ENCODE assay signal across 25 cellular contexts in the genomic region with DNA sequence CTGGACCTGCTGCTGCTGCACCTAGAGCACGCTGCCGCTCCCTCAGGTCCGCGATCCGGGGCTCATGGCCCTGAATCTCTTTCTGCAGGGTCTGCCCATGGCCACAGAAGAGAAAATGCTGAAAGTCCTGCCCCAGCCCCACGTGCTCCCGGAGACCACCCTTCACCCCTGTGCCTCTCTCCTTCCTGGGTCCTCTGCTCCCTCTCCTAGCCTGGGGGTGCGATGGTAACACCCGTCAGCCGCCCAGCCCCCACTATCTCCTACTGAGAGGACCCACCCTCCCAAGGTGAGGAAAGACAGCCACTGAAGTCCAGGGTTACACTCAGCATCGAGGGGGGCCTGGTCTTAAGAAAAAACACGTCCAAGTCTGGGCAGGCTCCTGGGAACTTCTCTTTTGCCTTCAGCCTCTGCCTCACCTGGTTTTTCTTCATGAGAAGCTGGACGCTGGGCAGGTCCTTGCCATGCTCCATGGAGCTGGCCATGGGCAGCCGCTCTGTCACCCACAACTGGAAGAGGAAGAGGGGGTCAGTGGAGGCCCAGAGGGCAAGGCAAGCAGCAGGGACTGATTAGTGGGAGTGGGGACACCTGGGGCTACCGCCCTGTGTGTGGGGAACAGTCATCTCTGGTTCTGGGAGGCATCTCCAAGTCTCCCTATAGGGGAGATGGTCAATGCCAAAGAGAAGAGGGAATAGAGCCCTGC.
"Had no signal": no experiment of that assay in that cellular context is flagged by ENCODE, and none has a peak within 500 bp of the region (broad histone marks: within the 10 kb centered on the region; RNA-seq: fewer than 3 reads in every experiment).

No MANE protein-coding gene starts in this region.

- H3K4me3 ChIP-seq: gastroesophageal sphincter, heart right ventricle, left lung, lower lobe of right lung, mucosa of descending colon, pancreas, psoas muscle, sigmoid colon, suprapubic skin, tibial nerve had no signal

- H3K27me3 ChIP-seq: gastroesophageal sphincter, heart right ventricle, left lung, pancreas, sigmoid colon, suprapubic skin, tibial nerve had no signal

- FAIRE-seq: endothelial cell of umbilical vein, pancreas, small intestine, TTC549 had no signal

- H3K27ac ChIP-seq: gastroesophageal sphincter, heart right ventricle, left lung, lower lobe of right lung, pancreas, psoas muscle, sigmoid colon, suprapubic skin, tibial nerve, WERI-Rb-1 had no signal

- H3K4me1 ChIP-seq: lower lobe of right lung, pancreas, psoas muscle, sigmoid colon, tibial nerve had no signal

- H3K36me3 ChIP-seq: gastroesophageal sphincter, heart right ventricle, left lung, lower lobe of right lung, sigmoid colon had no signal

- H3K9me3 ChIP-seq: gastroesophageal sphincter, heart right ventricle, left lung, lower lobe of right lung, mucosa of descending colon, pancreas, psoas muscle, sigmoid colon, suprapubic skin, tibial nerve had no signal

- DNase-seq: activated CD4-positive, alpha-beta T cell treated with anti-CD3 and anti-CD28 coated beads for 48 hours; activated CD4-positive, alpha-beta T cell treated with anti-CD3 and anti-CD28 coated beads, Interleukin-2, amount 50 U/mL, for 48 hours; activated CD8-positive, alpha-beta memory T cell treated with anti-CD3 and anti-CD28 coated beads for 24 hours; activated effector memory CD4-positive, alpha-beta T cell treated with anti-CD3 and anti-CD28 coated beads, Interleukin-2, amount 50 U/mL, for 16 hours; activated naive CD4-positive, alpha-beta T cell treated with anti-CD3 and anti-CD28 coated beads, Interleukin-2, amount 10 ng/mL, durations not matched to agents 7 days and 5 days; activated naive CD8-positive, alpha-beta T cell treated with anti-CD3 and anti-CD28 coated beads, Interleukin-2, amount 10 ng/mL, durations not matched to agents 7 days and 5 days; amniotic stem cell; heart right ventricle; left lung; lower lobe of right lung; psoas muscle; sigmoid colon; small intestine; stimulated activated CD4-positive, alpha-beta T cell treated with anti-CD3 and anti-CD28 coated beads, Interleukin-1b, Interleukin-23, amount 100 ng/mL, for 48 hours; stimulated activated CD4-positive, alpha-beta T cell treated with anti-CD3 and anti-CD28 coated beads, Interleukin-4, amount 100 ng/mL, for 4 hours; stimulated activated CD8-positive, alpha-beta memory T cell treated with anti-CD3 and anti-CD28 coated beads, Interleukin-4, amount 100 ng/mL, for 48 hours; T-helper 9 cell; WERI-Rb-1 had no signal
